Comparison of ENCODE assay signal across 30 cellular contexts in the genomic region with DNA sequence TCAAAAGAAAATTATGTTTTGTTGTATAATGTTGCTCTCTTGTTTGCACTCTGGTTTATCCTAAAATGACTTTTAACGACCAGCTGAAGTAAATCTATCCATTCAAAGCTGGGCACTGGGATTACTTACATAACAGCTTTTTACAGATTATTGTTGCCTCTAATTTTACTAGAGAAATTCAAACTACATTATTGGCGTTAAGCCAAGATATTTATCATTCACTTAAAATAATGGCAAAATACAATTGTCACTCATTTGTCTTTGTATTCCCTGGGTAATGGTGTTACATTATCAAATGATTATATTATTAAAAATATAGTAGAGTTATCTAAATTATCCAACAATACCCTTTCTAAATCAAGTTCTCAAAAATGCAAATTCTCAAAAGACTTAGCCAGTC.
"Had no signal": no experiment of that assay in that cellular context is flagged by ENCODE, and none has a peak within 500 bp of the region (broad histone marks: within the 10 kb centered on the region; RNA-seq: fewer than 3 reads in every experiment).

No MANE protein-coding gene starts in this region.

- H3K36me3 ChIP-seq: adrenal gland, brain microvascular endothelial cell, breast epithelium had no signal

- H3K9me3 ChIP-seq: adrenal gland, body of pancreas, breast epithelium had no signal

- H3K4me3 ChIP-seq: adrenal gland, body of pancreas, breast epithelium had no signal

- H3K4me1 ChIP-seq: body of pancreas, breast epithelium had no signal

- DNase-seq: activated B cell treated with CpG ODN at 0.5 μM for 24 hours; activated CD4-positive, alpha-beta memory T cell treated with anti-CD3 and anti-CD28 coated beads for 36 hours; activated CD4-positive, alpha-beta T cell treated with anti-CD3 and anti-CD28 coated beads for 4 hours; activated CD4-positive, alpha-beta T cell treated with anti-CD3 and anti-CD28 coated beads, Interleukin-2, amount 10 ng/mL, durations not matched to agents 24 days and 14 days; activated CD4-positive, alpha-beta T cell treated with anti-CD3 and anti-CD28 coated beads, Interleukin-2, amount 50 U/mL, for 1 hour; activated CD4-positive, alpha-beta T cell treated with anti-CD3 and anti-CD28 coated beads, Interleukin-2, amount 50 U/mL, for 4 hours; activated CD4-positive, CD25-positive, alpha-beta regulatory T cell treated with anti-CD3 and anti-CD28 coated beads, Interleukin-2, amount 50 U/mL, for 72 hours; activated CD8-positive, alpha-beta memory T cell treated with anti-CD3 and anti-CD28 coated beads, Interleukin-2, amount 50 U/mL, for 4 hours; activated CD8-positive, alpha-beta T cell treated with anti-CD3 and anti-CD28 coated beads for 36 hours; activated effector memory CD4-positive, alpha-beta T cell treated with anti-CD3 and anti-CD28 coated beads, Interleukin-2, amount 50 U/mL, for 16 hours; activated gamma-delta T cell treated with Interleukin-2 at 50 U/mL for 16 hours; activated naive CD4-positive, alpha-beta T cell; activated naive CD4-positive, alpha-beta T cell treated with anti-CD3 and anti-CD28 coated beads for 36 hours; activated naive CD4-positive, alpha-beta T cell treated with anti-CD3 and anti-CD28 coated beads, Interleukin-2, amount 50 U/mL, for 16 hours; activated naive CD8-positive, alpha-beta T cell treated with anti-CD3 and anti-CD28 coated beads for 36 hours; activated T-cell treated with anti-CD3 and anti-CD28 coated beads for 4 hours; activated T-cell treated with anti-CD3 and anti-CD28 coated beads, Interleukin-2, amount 50 U/mL, for 1 hour; activated T-cell treated with anti-CD3 and anti-CD28 coated beads, Interleukin-2, amount 50 U/mL, for 4 hours; activated T-cell treated with anti-CD3 and anti-CD28 coated beads, Interleukin-2, amount 50 U/mL, for 72 hours; adrenal gland; amniotic stem cell; aorta; body of pancreas; brain microvascular endothelial cell; central memory CD4-positive, alpha-beta T cell; T-helper 2 cell; T-helper 9 cell had no signal

- ATAC-seq: activated CD8-positive, alpha-beta T cell treated with anti-CD3 and anti-CD28 coated beads for 36 hours; activated naive CD4-positive, alpha-beta T cell treated with anti-CD3 and anti-CD28 coated beads, Interleukin-2, amount 50 U/mL, for 72 hours; activated T-cell treated with anti-CD3 and anti-CD28 coated beads, Interleukin-2, amount 50 U/mL, for 4 hours; activated T-cell treated with anti-CD3 and anti-CD28 coated beads, Interleukin-2, amount 50 U/mL, for 72 hours; activated T-helper 17 cell treated with anti-CD3 and anti-CD28 coated beads, Interleukin-2, amount 50 U/mL, for 72 hours; body of pancreas had no signal
